ENCODE assay signal across 8 cellular contexts in the genomic region with DNA sequence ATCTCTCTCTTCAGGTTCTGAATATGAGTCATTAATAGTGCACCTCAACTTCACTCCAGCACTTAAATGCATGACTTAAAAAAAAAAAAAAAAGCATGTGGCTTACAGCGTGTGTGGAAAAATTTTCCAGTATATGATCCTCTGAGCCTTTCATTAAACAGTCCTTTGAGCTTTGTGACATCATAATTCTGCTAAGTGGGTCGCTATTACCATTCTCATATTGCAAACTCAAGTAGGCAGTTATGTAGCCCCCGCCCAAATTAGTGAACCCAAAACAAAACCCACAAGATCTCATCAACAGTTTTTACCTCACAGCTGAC. TPM values are rescaled to one million over a fixed set of nuclear protein-coding genes. Genes with fewer than 3 reads are reported as not detected.
DNase-seq lines count a peak whose midpoint lies in the region; ATAC-seq and TF ChIP-seq lines count a peak whose summit lies in the region.

No MANE protein-coding gene starts in this region.

- H3K36me3 ChIP-seq in MM.1S (replicated peaks; ENCODE audit: insufficient read depth, low read length) (no peaks in the 10 kb centered on the region; the same call in 1 of the 2 replicates), ectodermal cell (ENCODE audit: control insufficient read depth, insufficient read depth, low read length) (peaks cover 9% of the 10 kb centered on the region), neural progenitor cell (no peaks in the 10 kb centered on the region)

- peak overlapping the region; percentile 86 for H3K4me3 ChIP-seq in MM.1S (ENCODE audit: low read length)
- H3K4me3 ChIP-seq in ectodermal cell (ENCODE audit: insufficient read depth, low read depth, low read length) = peak overlapping the region; percentile 82
- H3K4me3 ChIP-seq in neural progenitor cell = peak overlapping the region; percentile 68

- no peaks in the 10 kb centered on the region for H3K9me2 ChIP-seq in MM.1S (replicated peaks; ENCODE audit: insufficient read depth, low read length)

- H3K4me1 Mint-ChIP-seq in CD4-positive, alpha-beta T cell (ENCODE audit: low read depth) = peaks cover 31% of the 10 kb centered on the region
- H3K4me1 Mint-ChIP-seq in neural progenitor cell = peaks cover 13% of the 10 kb centered on the region

- CTCF ChIA-PET in CD4-positive, alpha-beta T cell (lab: Charles Lee) = no interaction called here

- H3K79me2 ChIP-seq in MM.1S (ENCODE audit: low read length) = peaks cover 18% of the 10 kb centered on the region
- H3K79me2 ChIP-seq in neural progenitor cell (ENCODE audit: low read depth) = peaks cover 35% of the 10 kb centered on the region

- no peak for ATAC-seq in CD4-positive, alpha-beta T cell (ENCODE audit: poor library complexity)
- no peak for ATAC-seq in GM19463 (IDR thresholded peaks at IDR 0.05; ENCODE audit: unreplicated experiment)

- H3K4me1 ChIP-seq in MM.1S (ENCODE audit: low read length) (0 out of 2 replicates have a peak, but pooled peaks cover 8% of the 10 kb centered on the region), ectodermal cell (ENCODE audit: control insufficient read depth, insufficient read depth, low read length) (peaks cover 5% of the 10 kb centered on the region), neural progenitor cell (peaks cover 13% of the 10 kb centered on the region)

- no peak for DNase-seq in CD4-positive, alpha-beta T cell
- DNase-seq in MM.1S (no peak), neural progenitor cell (ENCODE audit: low spot score) (no peak), NCI-H446 treated with DMSO at 0.1 percent for 48 hours (lab: John Stamatoyannopoulos, UW) (no peak), retina (no peak), NCI-H748 treated with DMSO at 0.1 percent for 48 hours (lab: John Stamatoyannopoulos, UW) (no peak)

- H3F3A ChIP-seq in MM.1S (ENCODE audit: insufficient read depth, low read length) (peaks cover 3% of the 10 kb centered on the region; the same call in 1 of the 2 replicates), neural progenitor cell (ENCODE audit: low read depth) (peaks cover 18% of the 10 kb centered on the region)

- 19 to 22% methylated on average over 3 of the region's 3 CpGs for WGBS in ectodermal cell, 2 experiments

- peaks cover 6% of the 10 kb centered on the region for H3K9me3 ChIP-seq in CD4-positive, alpha-beta T cell (ENCODE audit: control insufficient read depth, low read length)
- no peaks in the 10 kb centered on the region for H3K9me3 ChIP-seq in MM.1S (replicated peaks; ENCODE audit: insufficient read depth, low read length)
- no peaks in the 10 kb centered on the region for H3K9me3 ChIP-seq in ectodermal cell (ENCODE audit: control insufficient read depth, low read length)
- H3K9me3 ChIP-seq in neural progenitor cell (ENCODE audit: low read depth) = no peaks in the 10 kb centered on the region

- peaks cover 13% of the 10 kb centered on the region for H3K27me3 ChIP-seq in CD4-positive, alpha-beta T cell (ENCODE audit: control insufficient read depth, insufficient read depth, low read length)
- no peaks in the 10 kb centered on the region for H3K27me3 ChIP-seq in MM.1S (replicated peaks; ENCODE audit: insufficient read depth, low read length)
- H3K27me3 ChIP-seq in ectodermal cell (ENCODE audit: control insufficient read depth, insufficient read depth, low read length, poor library complexity, severe bottlenecking) = no peaks in the 10 kb centered on the region
- no peaks in the 10 kb centered on the region for H3K27me3 ChIP-seq in neural progenitor cell

- peak overlapping the region; percentile 81 for H3K9ac ChIP-seq in MM.1S (ENCODE audit: low read length)
- peak overlapping the region; percentile 64 for H3K9ac ChIP-seq in neural progenitor cell

- POLR2A ChIA-PET in CD4-positive, alpha-beta T cell (lab: Charles Lee) = no interaction called here

- H3K9me3 Mint-ChIP-seq in CD4-positive, alpha-beta T cell = peaks cover 2% of the 10 kb centered on the region
- no peaks in the 10 kb centered on the region for H3K9me3 Mint-ChIP-seq in neural progenitor cell

- intact Hi-C loops in CD4-positive, alpha-beta T cell (cut with DNase I, micrococcal nuclease) = loop anchor here in 1 of 2 experiments (5.0 kb wide), 3 partner anchors 174 to 486 kb away; partner anchors contain the start of genes VAC14 and ZNF23

- peak overlapping the region; percentile 80 for H3K27ac ChIP-seq in CD4-positive, alpha-beta T cell (ENCODE audit: low read depth, low read length)
- H3K27ac ChIP-seq in MM.1S (ENCODE audit: low read length) (peak overlapping the region; percentile 74; the same call in 1 of the 2 replicates), ectodermal cell (ENCODE audit: insufficient read depth, low read depth, low read length, poor library complexity, severe bottlenecking) (peak overlapping the region; percentile 82), neural progenitor cell (peak overlapping the region; percentile 87)

- peak overlapping the region; percentile 97 for H2AFZ ChIP-seq in MM.1S (ENCODE audit: low read length)
- H2AFZ ChIP-seq in neural progenitor cell (replicated peaks) = peak overlapping the region; percentile 63

- H3K36me3 Mint-ChIP-seq in CD4-positive, alpha-beta T cell (ENCODE audit: low read depth) = peaks cover 52% of the 10 kb centered on the region
- peaks cover 19% of the 10 kb centered on the region for H3K36me3 Mint-ChIP-seq in neural progenitor cell

- peak overlapping the region; percentile 85 for H3K4me2 ChIP-seq in MM.1S (ENCODE audit: low read depth, low read length)
- H3K4me2 ChIP-seq in neural progenitor cell = peak overlapping the region; percentile 89

- peak overlapping the region; percentile 81 for H3K27ac Mint-ChIP-seq in CD4-positive, alpha-beta T cell
- peak overlapping the region; percentile 91 for H3K27ac Mint-ChIP-seq in neural progenitor cell

- H4K20me1 ChIP-seq in MM.1S (ENCODE audit: insufficient read depth, low read length) (no peaks in the 10 kb centered on the region), neural progenitor cell (ENCODE audit: low read depth) (peaks cover 6% of the 10 kb centered on the region)

- peaks cover 21% of the 10 kb centered on the region for H3K27me3 Mint-ChIP-seq in CD4-positive, alpha-beta T cell
- H3K27me3 Mint-ChIP-seq in neural progenitor cell (ENCODE audit: insufficient read depth, low read depth) = peaks cover 2% of the 10 kb centered on the region

- no peak for TF ChIP-seq CTCF in CD4-positive, alpha-beta T cell (IDR thresholded peaks at IDR 0.05)
- TF ChIP-seq CTCF in MM.1S (IDR thresholded peaks at IDR 0.05; ENCODE audit: low read length) = no peak
- TF ChIP-seq CTCF in neural progenitor cell (IDR thresholded peaks at IDR 0.05) = no peak

- peak overlapping the region; percentile 91 for H3K4me3 Mint-ChIP-seq in CD4-positive, alpha-beta T cell
- peak overlapping the region; percentile 87 for H3K4me3 Mint-ChIP-seq in neural progenitor cell

RNA-seq across cellular contexts. Expression of gene CMTR2, which starts 0.7 kb away (rescaled TPM):
- 1 to 10 TPM; 5.9 to 6.6 TPM for total RNA-seq in CD4-positive, alpha-beta T cell
- 27.8 TPM for polyA plus RNA-seq in ectodermal cell (2013, experiment 1 of 4)
- polyA plus RNA-seq in ectodermal cell (2013, experiment 2 of 4) = 25.4 TPM
- 20.1 TPM for polyA plus RNA-seq in ectodermal cell (2013, experiment 3 of 4)
- 23.1 TPM for polyA plus RNA-seq in ectodermal cell (2013, experiment 4 of 4)
- 32.4 and 43.9 TPM in 2 replicates for total RNA-seq in neural progenitor cell (ENCODE audit: low replicate concordance)

RNA-seq across cellular contexts. Expression of gene HYDIN, which starts 58.0 kb away (rescaled TPM):
- not detected for total RNA-seq in CD4-positive, alpha-beta T cell
- polyA plus RNA-seq in ectodermal cell (2013, experiment 1 of 4) = 4.8 TPM
- polyA plus RNA-seq in ectodermal cell (2013, experiment 2 of 4) = 6.5 TPM
- 4.0 TPM for polyA plus RNA-seq in ectodermal cell (2013, experiment 3 of 4)
- polyA plus RNA-seq in ectodermal cell (2013, experiment 4 of 4) = 4.6 TPM
- 4.0 and 5.9 TPM in 2 replicates for total RNA-seq in neural progenitor cell (ENCODE audit: low replicate concordance)
